ENCODE assay signal across 9 cellular contexts in the genomic region with DNA sequence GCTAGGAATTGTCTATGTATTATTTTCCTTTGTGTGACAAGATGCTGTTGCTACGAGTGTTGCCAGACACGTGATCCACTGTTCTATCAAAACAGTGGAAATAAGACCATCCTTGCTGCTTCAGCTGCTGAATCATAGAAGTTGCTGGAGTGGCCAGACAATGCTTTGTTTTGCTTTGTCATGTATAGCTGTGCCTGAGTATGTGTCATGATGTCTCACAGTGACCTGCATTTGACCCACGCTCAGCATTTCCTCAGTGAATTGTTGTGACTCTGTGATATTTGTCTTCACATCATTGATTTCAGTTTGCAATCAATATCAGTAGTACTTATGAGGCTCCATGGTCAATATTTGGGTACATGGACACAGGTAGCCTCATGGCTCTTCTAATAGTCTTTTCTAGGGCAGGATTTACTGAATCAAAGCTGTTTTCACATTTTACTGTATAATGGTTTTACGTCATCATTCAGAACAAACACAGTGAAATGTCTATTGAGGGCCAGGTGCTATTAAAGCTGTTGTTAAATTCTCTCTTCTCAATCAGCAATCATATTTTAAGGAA.
DNase-seq lines count a peak whose midpoint lies in the region; ATAC-seq lines count a peak whose summit lies in the region.
"Had no signal": no experiment of that assay in that cellular context is flagged by ENCODE, and none has a peak within 500 bp of the region (broad histone marks: within the 10 kb centered on the region; RNA-seq: fewer than 3 reads in every experiment).

No MANE protein-coding gene starts in this region.

- no peak for ATAC-seq in HG02798 (IDR thresholded peaks at IDR 0.05; ENCODE audit: poor library complexity, unreplicated experiment)
- no peak for ATAC-seq in GM21423 (IDR thresholded peaks at IDR 0.05; ENCODE audit: unreplicated experiment)
- ATAC-seq in HG03520 (IDR thresholded peaks at IDR 0.05; ENCODE audit: unreplicated experiment) = no peak

- peak; percentile 95 for DNase-seq in AG08395 (ENCODE audit: low spot score)
- peak; percentile 73 for DNase-seq in HS-5 (ENCODE audit: low read depth)
- DNase-seq in amniotic stem cell (lab: John Stamatoyannopoulos, UW) = peak; percentile 64
- peak; percentile 96 for DNase-seq in iris pigment epithelial cell (ENCODE audit: low read depth)
- no peak for DNase-seq in pons (ENCODE audit: low spot score)
- DNase-seq: effector memory CD4-positive, alpha-beta T cell had no signal
